In the genomic region with DNA sequence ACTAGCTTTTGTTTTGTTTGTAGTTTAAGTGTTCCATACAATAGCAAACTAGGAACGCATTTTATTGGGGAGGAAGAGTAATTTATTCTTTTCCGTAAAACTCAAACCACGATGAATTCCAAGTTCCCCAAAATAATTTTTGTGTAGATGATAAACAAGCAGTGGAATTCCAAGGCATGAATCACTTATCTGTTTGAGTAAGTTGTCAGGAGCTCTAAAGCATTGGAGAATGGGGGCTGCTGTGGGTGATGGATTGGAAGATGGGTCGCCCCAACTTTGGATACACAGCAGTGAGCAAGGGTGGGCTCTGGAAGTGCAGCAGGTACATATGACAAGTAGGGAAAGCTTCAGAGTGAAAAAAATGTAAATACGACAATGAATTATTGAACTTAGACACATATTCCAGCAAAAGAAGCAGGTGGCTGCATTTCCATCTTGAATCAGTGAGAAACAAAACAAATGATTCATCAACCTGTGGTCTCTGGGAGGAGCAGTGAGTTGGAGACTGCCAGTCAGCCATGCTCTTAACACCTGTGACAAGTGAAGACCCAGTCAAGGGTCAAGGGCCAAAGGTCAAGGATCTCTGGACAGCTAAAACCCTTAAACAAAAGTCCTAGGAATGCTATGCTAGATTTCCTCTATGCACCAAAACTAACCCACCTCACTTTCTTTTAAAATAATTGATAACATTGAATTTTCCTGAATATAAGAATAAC, we compare ENCODE assay signal across 20 cellular contexts. TPM values are rescaled to one million over a fixed set of nuclear protein-coding genes. Genes with fewer than 3 reads are reported as not detected.
A peak's percentile ranks its signal among the peaks of the same experiment; 100 is the strongest.
DNase-seq lines count a peak whose midpoint lies in the region; ATAC-seq, FAIRE-seq and TF ChIP-seq lines count a peak whose summit lies in the region.
"Had no signal": no experiment of that assay in that cellular context is flagged by ENCODE, and none has a peak within 500 bp of the region (broad histone marks: within the 10 kb centered on the region; RNA-seq: fewer than 3 reads in every experiment).

No MANE protein-coding gene starts in this region.

- ATAC-seq in HepG2 = no peak
- ATAC-seq in right lobe of liver = no peak
- ATAC-seq in Panc1 = 0 out of 2 replicates have a peak, but pooled peaks have one; percentile 56
- ATAC-seq in SK-N-SH treated with all-trans-retinoic acid at 6 μM for 48 hours = no peak
- ATAC-seq in HG02759 (IDR thresholded peaks at IDR 0.05; ENCODE audit: unreplicated experiment) = no peak
- ATAC-seq: CD8-positive, alpha-beta T cell had no signal

- in situ Hi-C loops in HepG2 (cut with HindIII; ENCODE audit: extremely low pct_ligation_motif_present, low pct_unique_long_range_greater_than_20kb) (no loop called here), Panc1 (cut with HindIII; ENCODE audit: low pct_unique_long_range_greater_than_20kb, low sequenced_read_pairs) (no loop called here)

- intact Hi-C loops in HepG2 (cut with micrococcal nuclease; ENCODE audit: unreplicated experiment) (no loop called here), right lobe of liver (cut with DNase I) (no loop called here), Panc1 (cut with micrococcal nuclease; ENCODE audit: unreplicated experiment) (no loop called here)

- H3K27me3 ChIP-seq in HepG2 (ENCODE audit: control insufficient read depth in 1 of 2, insufficient read depth in 2 of 2, low read length in 2 of 2) (no peaks in the 10 kb centered on the region; a peak in 1 of 5 replicates), right lobe of liver (no peaks in the 10 kb centered on the region), Panc1 (ENCODE audit: control insufficient read depth, insufficient read depth, low read length) (no peaks in the 10 kb centered on the region)
- H3K27me3 ChIP-seq: BLaER1, SJSA1 had no signal

- DNase-seq in HepG2 (ENCODE audit: low spot score) = no peak
- no peak for DNase-seq in right lobe of liver
- DNase-seq in Panc1 (ENCODE audit: low read depth, low spot score) = peak; percentile 65
- DNase-seq in fibroblast of villous mesenchyme (ENCODE audit: low read depth) = peak; percentile 25
- DNase-seq in urothelium cell line (ENCODE audit: low spot score) = peak; percentile 36
- no peak for DNase-seq in HK-2 (ENCODE audit: unreplicated experiment)
- DNase-seq: CD8-positive, alpha-beta T cell; Karpas-422; NCI-H1105; NCI-H187; NCI-H446 treated with DMSO at 0.1 percent for 48 hours; OCI-M1 had no signal

- H3K9me3 ChIP-seq in HepG2 (ENCODE audit: low read length) (no peaks in the 10 kb centered on the region), right lobe of liver (no peaks in the 10 kb centered on the region), Panc1 (ENCODE audit: control insufficient read depth, insufficient read depth, low read depth, low read length) (no peaks in the 10 kb centered on the region)
- H3K9me3 ChIP-seq: BLaER1, HAP-1, SJSA1 had no signal

- H3K4me1 ChIP-seq in HepG2 (ENCODE audit: insufficient read depth, low read length) (no peaks in the 10 kb centered on the region), right lobe of liver (no peaks in the 10 kb centered on the region), Panc1 (ENCODE audit: control insufficient read depth, insufficient read depth, low read length) (no peaks in the 10 kb centered on the region)
- H3K4me1 ChIP-seq: BLaER1, HAP-1 had no signal

- no peaks in the 10 kb centered on the region for H3K79me2 ChIP-seq in HepG2 (ENCODE audit: insufficient read depth, low read length)

- H3K4me2 ChIP-seq in HepG2 (ENCODE audit: low read depth, low read length) = no peak overlapping the region
- H3K4me2 ChIP-seq: BLaER1 had no signal

- H3K9ac ChIP-seq in HepG2 (ENCODE audit: insufficient read depth, low read depth, low read length) = no peak overlapping the region
- H3K9ac ChIP-seq: BLaER1 had no signal

- no peaks in the 10 kb centered on the region for H3K36me3 ChIP-seq in HepG2 (replicated peaks in 1 of 2; ENCODE audit: control insufficient read depth in 1 of 2, insufficient read depth in 2 of 2, low read length in 2 of 2)
- no peaks in the 10 kb centered on the region for H3K36me3 ChIP-seq in right lobe of liver
- H3K36me3 ChIP-seq in Panc1 (ENCODE audit: control insufficient read depth, insufficient read depth, low read length) = no peaks in the 10 kb centered on the region
- H3K36me3 ChIP-seq: BLaER1, HAP-1, SJSA1 had no signal

- FAIRE-seq in HepG2 (lab: Jason Lieb, UNC) (no peak), urothelium cell line (lab: Jason Lieb, UNC) (no peak)
- FAIRE-seq: D721Med, GM19239 had no signal

- TF ChIP-seq CTCF in HepG2 (CRISPR knock-in tag; IDR thresholded peaks at IDR 0.05) (no peak), right lobe of liver (IDR thresholded peaks at IDR 0.05) (no peak), Panc1 (IDR thresholded peaks at IDR 0.05) (no peak), fibroblast of villous mesenchyme (IDR thresholded peaks at IDR 0.05; ENCODE audit: insufficient read depth, low read depth, low read length) (no peak)

- no peak for TF ChIP-seq RAD21 in HepG2 (CRISPR knock-in tag; IDR thresholded peaks at IDR 0.05)

- TF ChIP-seq EP300 in HepG2 (IDR thresholded peaks at IDR 0.05; ENCODE audit: low read depth in 2 of 2, low read length in 2 of 2) (no peak), HepG2 (CRISPR knock-in tag; IDR thresholded peaks at IDR 0.05; ENCODE audit: borderline replicate concordance) (no peak)

- POLR2A ChIA-PET in HepG2 (lab: Yijun Ruan, JAX) (no interaction called here), Panc1 (lab: Charles Lee) (no interaction called here)

- H2AFZ ChIP-seq in HepG2 (ENCODE audit: low read length) = no peak overlapping the region

- TF ChIP-seq POLR2A in HepG2 (IDR thresholded peaks at IDR 0.05; ENCODE audit: insufficient read depth in 1 of 2, low read depth in 2 of 2, low read length in 2 of 2) = no peak
- no peak for TF ChIP-seq POLR2A in right lobe of liver (IDR thresholded peaks at IDR 0.05)

- BruUV-seq in HepG2 (replicated peaks; lab: Mats Ljungman, UMichigan) (no TSS peak), Panc1 (replicated peaks; lab: Mats Ljungman, UMichigan) (no TSS peak)

- H3K4me3 ChIP-seq in HepG2 (replicated peaks in 1 of 3; ENCODE audit: insufficient read depth in 1 of 3, low read depth in 2 of 3, low read length in 3 of 3) = no peak overlapping the region
- H3K4me3 ChIP-seq in right lobe of liver = no peak overlapping the region
- H3K4me3 ChIP-seq in Panc1 (ENCODE audit: low read depth in 2 of 2, low read length in 2 of 2) = no peak overlapping the region
- H3K4me3 ChIP-seq in fibroblast of villous mesenchyme (ENCODE audit: low read depth, low read length) = no peak overlapping the region
- H3K4me3 ChIP-seq: BLaER1, HAP-1, SJSA1 had no signal

- H3K27ac ChIP-seq in HepG2 (ENCODE audit: extremely low read length, insufficient read depth, low read length) (no peak overlapping the region), right lobe of liver (no peak overlapping the region), Panc1 (ENCODE audit: low read length) (no peak overlapping the region)
- H3K27ac ChIP-seq: 22Rv1, BLaER1, SJSA1 had no signal

- 43% methylated on average over 5 of the region's 5 CpGs for WGBS in HepG2 (ENCODE audit: low lambda C conversion rate)
- 87% methylated on average over 5 of the region's 5 CpGs for WGBS in right lobe of liver (ENCODE audit: insufficient coverage, low coverage, low lambda C conversion rate, missing lambda C conversion rate)

- H4K20me1 ChIP-seq in HepG2 (ENCODE audit: insufficient read depth, low read length) = no peaks in the 10 kb centered on the region
- H4K20me1 ChIP-seq: BLaER1 had no signal

- CTCF ChIA-PET in HepG2 (lab: Yijun Ruan, JAX; ENCODE audit: low intra/inter-chr PET ratio, low total read pairs) (no interaction called here), Panc1 (lab: Charles Lee) (no interaction called here)

TF ChIP-seq in SK-N-SH treated with all-trans-retinoic acid at 6 μM for 48 hours, 23 proteins besides CTCF, POLR2A, EP300 and RAD21 (continues in another document):
- TF ChIP-seq CSDC2 (CRISPR knock-in tag; IDR thresholded peaks at IDR 0.05) (no peak), ZNF8 (CRISPR knock-in tag; IDR thresholded peaks at IDR 0.05) (no peak), TCF4 (CRISPR knock-in tag; IDR thresholded peaks at IDR 0.05; ENCODE audit: borderline replicate concordance) (no peak)

RNA-seq across cellular contexts. Expression of a gene that starts 34.2 kb away (rescaled TPM):
- total RNA-seq in HepG2 (2016; rRNA removed; fragmentation: Illumina TruSeq; extraction: Trizol) (0.07 TPM in 1 of 2 replicates, not detected in the other), right lobe of liver (under 1 TPM in 4 of 6 experiments, not detected in 2; 0.11 to 0.66 (median 0.38) TPM), Panc1 (2021; ENCODE audit: unreplicated experiment) (12.9 TPM), fibroblast of villous mesenchyme (not detected in 2 replicates)
- not detected in 2 replicates for total RNA-seq in HepG2 (2016; cell fraction: cytosol; rRNA removed; fragmentation: Illumina TruSeq; extraction: Trizol; ENCODE audit: low read depth)
- total RNA-seq in HepG2 (2016; cell fraction: insoluble cytoplasmic fraction; rRNA removed; fragmentation: Illumina TruSeq; extraction: Trizol) = not detected in 2 replicates
- total RNA-seq in HepG2 (2016; cell fraction: membrane; rRNA removed; fragmentation: Illumina TruSeq; extraction: Trizol) = not detected in 2 replicates
- total RNA-seq in HepG2 (2016; cell fraction: nucleus; rRNA removed; fragmentation: Illumina TruSeq; extraction: Trizol) = not detected in 2 replicates
- polyA plus RNA-seq in HepG2 (2011; rRNA removed) = not detected in 2 replicates
- not detected in 2 replicates for polyA plus RNA-seq in HepG2 (2011; cell fraction: cytosol; rRNA removed)
- not detected in 2 replicates for polyA plus RNA-seq in HepG2 (2011; cell fraction: nucleus; rRNA removed)
- not detected in 2 replicates for polyA plus RNA-seq in HepG2 (2012)
- polyA plus RNA-seq in HepG2 (2016; cell fraction: cytosol; fragmentation: Illumina TruSeq; extraction: Trizol; ENCODE audit: low read depth) = not detected in 2 replicates
- polyA plus RNA-seq in HepG2 (2016; cell fraction: insoluble cytoplasmic fraction; fragmentation: Illumina TruSeq; extraction: Trizol; ENCODE audit: low read depth) = not detected in 2 replicates
- not detected in 2 replicates for polyA plus RNA-seq in HepG2 (2016; cell fraction: membrane; fragmentation: Illumina TruSeq; extraction: Trizol; ENCODE audit: low read depth)
- not detected in 2 replicates for polyA plus RNA-seq in HepG2 (2016; cell fraction: nucleus; fragmentation: Illumina TruSeq; extraction: Trizol; ENCODE audit: insufficient read depth, low read depth)
- 0.07 TPM in 1 of 2 replicates, not detected in the other for polyA minus RNA-seq in HepG2 (2011; rRNA and poly(A)+ RNA removed; ENCODE audit: low replicate concordance)
- not detected in 2 replicates for polyA minus RNA-seq in HepG2 (2011; cell fraction: cytosol; rRNA and poly(A)+ RNA removed)
- polyA minus RNA-seq in HepG2 (2011; cell fraction: nucleus; rRNA and poly(A)+ RNA removed) = not detected in 2 replicates
- polyA plus RNA-seq in Panc1 (2012; ENCODE audit: insufficient read length) = 11.0 TPM

Comparison
In these comparisons a context has a peak if more than half of its experiments do, and no peak if none do; other contexts are left out.
1. DNase-seq: peak in Panc1 (single experiment), fibroblast of villous mesenchyme (single experiment) and urothelium cell line (single experiment); none in HepG2 (single experiment), right lobe of liver (0 of 3) and HK-2 (single experiment).